In genomic region chr2:17540813-17541513, GRCh38 we compare ENCODE assay signal across 9 cellular contexts. TPM values are rescaled to one million over a fixed set of nuclear protein-coding genes. Genes with fewer than 3 reads are reported as not detected.
DNase-seq lines count a peak whose midpoint lies in the region; ATAC-seq and TF ChIP-seq lines count a peak whose summit lies in the region.
"Had no signal": no experiment of that assay in that cellular context is flagged by ENCODE, and none has a peak within 500 bp of the region (broad histone marks: within the 10 kb centered on the region; RNA-seq: fewer than 3 reads in every experiment).

No MANE protein-coding gene starts in this region.

- TF ChIP-seq EP300 in suprapubic skin (IDR thresholded peaks at IDR 0.05): no peak

- peak; percentile 47 for DNase-seq in NCI-H1694 (lab: John Stamatoyannopoulos, UW)
- DNase-seq in NCI-H1694 treated with DMSO at 0.1 percent for 48 hours (lab: John Stamatoyannopoulos, UW): no peak
- DNase-seq in body of pancreas: no peak
- DNase-seq in left lung: no peak
- DNase-seq in suprapubic skin (ENCODE audit: low spot score in 2 of 2): no peak
- DNase-seq in GOT3 (lab: John Stamatoyannopoulos, UW): no peak
- no peak for DNase-seq in T-helper 17 cell
- DNase-seq: activated CD4-positive, alpha-beta T cell treated with anti-CD3 and anti-CD28 coated beads for 1 hour had no signal

- 3 to 4% methylated on average over 21 of the region's 21 CpGs for WGBS in body of pancreas, 2 donors
- WGBS in suprapubic skin: 3% methylated on average over 21 of the region's 21 CpGs

- no peak overlapping the region for H3K4me3 Mint-ChIP-seq in T-helper 17 cell

- H3K4me3 ChIP-seq in body of pancreas (peak overlapping the region; percentile 27 to 36), left lung (peak overlapping the region; percentile 40), suprapubic skin (peak overlapping the region; percentile 65)

- no peak overlapping the region for H3K27ac Mint-ChIP-seq in T-helper 17 cell

- TF ChIP-seq CTCF in body of pancreas (IDR thresholded peaks at IDR 0.05) (no peak), left lung (IDR thresholded peaks at IDR 0.05) (no peak), suprapubic skin (IDR thresholded peaks at IDR 0.05) (no peak)

- H3K36me3 ChIP-seq in body of pancreas (replicated peaks in 1 of 2; ENCODE audit: insufficient read depth in 1 of 2, low read depth in 2 of 2) (no peaks in the 10 kb centered on the region), left lung (no peaks in the 10 kb centered on the region), suprapubic skin (no peaks in the 10 kb centered on the region)

- H3K27ac ChIP-seq in body of pancreas (peak overlapping the region in 3 of 4 donors; percentile 82 to 92 (median 82)), left lung (no peak overlapping the region), suprapubic skin (peak overlapping the region; percentile 86)

- intact Hi-C loops in body of pancreas (cut with DNase I) (no loop called here), left lung (cut with DNase I) (no loop called here)

- H3K27me3 Mint-ChIP-seq in T-helper 17 cell: peaks cover 59% of the 10 kb centered on the region

- H3K4me1 ChIP-seq in body of pancreas: peaks cover 24% of the 10 kb centered on the region
- H3K4me1 ChIP-seq in left lung: peaks cover 0 to 5% of the 10 kb centered on the region in 2 donors
- H3K4me1 ChIP-seq in suprapubic skin: peaks cover 33% of the 10 kb centered on the region

- H3K9me3 ChIP-seq in body of pancreas (no peaks in the 10 kb centered on the region), left lung (no peaks in the 10 kb centered on the region), suprapubic skin (no peaks in the 10 kb centered on the region), T-helper 17 cell (ENCODE audit: control insufficient read depth, low read length, poor library complexity, severe bottlenecking) (no peaks in the 10 kb centered on the region)

- TF ChIP-seq POLR2A in body of pancreas (IDR thresholded peaks at IDR 0.05) (no peak), suprapubic skin (IDR thresholded peaks at IDR 0.05) (no peak)

- no peak for ATAC-seq in body of pancreas
- no peak for ATAC-seq in left lung
- no peak for ATAC-seq in HG02571 (IDR thresholded peaks at IDR 0.05; ENCODE audit: unreplicated experiment)
- ATAC-seq in T-helper 17 cell: no peak

- H3K36me3 Mint-ChIP-seq in T-helper 17 cell (ENCODE audit: low read depth): no peaks in the 10 kb centered on the region

- H3K4me1 Mint-ChIP-seq in T-helper 17 cell: peaks cover 3% of the 10 kb centered on the region

- H3K27me3 ChIP-seq in body of pancreas (peaks cover 0 to 7% of the 10 kb centered on the region in 2 donors), left lung (peaks cover 20 to 94% of the 10 kb centered on the region in 2 donors), suprapubic skin (peaks cover 26% of the 10 kb centered on the region)

RNA-seq across cellular contexts. Expression of gene VSNL1, which starts 0.5 kb away (rescaled TPM):
- total RNA-seq in body of pancreas: 1 to 10 TPM in 1 of 2 donors, under 1 TPM in 1; 0.66 to 4.2 TPM
- total RNA-seq in left lung: 1 to 10 TPM; 1.6 to 3.1 TPM
- 10 to 100 TPM in 3 of 4 donors, 1 to 10 TPM in 1; 6.0 to 18.8 (median 15.2) TPM for total RNA-seq in suprapubic skin
- total RNA-seq in T-helper 17 cell: not detected

RNA-seq across cellular contexts. Expression of gene RAD51AP2, which starts 22.7 kb away (rescaled TPM):
- total RNA-seq in body of pancreas (under 1 TPM in 1 of 2 donors, not detected in 1; 0.26 TPM), left lung (under 1 TPM in 1 of 2 donors, not detected in 1; 0.12 TPM), suprapubic skin (under 1 TPM in 3 of 4 donors, not detected in 1; 0.11 to 0.89 (median 0.18) TPM), T-helper 17 cell (not detected)

Comparison
In these comparisons a context has a peak if more than half of its experiments do, and no peak if none do; other contexts are left out.
1. H3K27ac ChIP-seq: peak in body of pancreas (3 of 4) and suprapubic skin (single experiment); none in left lung (0 of 2).
2. Peak in every context shown above with its lines, with median percentiles within 50 percentile points of each other: H3K4me3 ChIP-seq.